ENCODE assay signal across 11 cellular contexts in the genomic region with DNA sequence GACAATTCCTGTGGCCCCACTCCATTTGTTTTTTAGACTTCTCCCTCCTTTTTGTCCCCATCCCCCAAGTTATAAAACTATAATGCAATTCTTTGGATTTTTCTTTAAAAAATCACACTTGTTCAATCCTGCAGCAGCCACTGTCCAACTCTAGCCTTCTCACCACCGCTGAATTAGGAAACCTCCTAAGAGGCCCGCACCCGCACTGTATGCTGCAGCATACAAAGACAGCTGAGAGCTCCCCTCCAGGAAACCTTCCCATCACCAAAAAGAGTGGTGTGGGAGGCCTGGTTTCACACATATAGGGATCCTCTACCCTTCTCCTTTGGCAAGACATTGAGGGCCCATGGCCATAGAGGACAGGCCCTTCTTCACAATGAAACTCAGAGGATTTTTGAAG. TPM values are rescaled to one million over a fixed set of nuclear protein-coding genes. Genes with fewer than 3 reads are reported as not detected.
DNase-seq lines count a peak whose midpoint lies in the region; ATAC-seq and TF ChIP-seq lines count a peak whose summit lies in the region.
"Had no signal": no experiment of that assay in that cellular context is flagged by ENCODE, and none has a peak within 500 bp of the region (broad histone marks: within the 10 kb centered on the region; RNA-seq: fewer than 3 reads in every experiment).

No MANE protein-coding gene starts in this region.

- H3K27ac Mint-ChIP-seq in CD8-positive, alpha-beta memory T cell, result peak overlapping the region in 1 of 8 donors; percentile 54
- H3K27ac Mint-ChIP-seq in endothelial cell (ENCODE audit: unreplicated experiment), result no peak overlapping the region
- no peak overlapping the region for H3K27ac Mint-ChIP-seq in nephron progenitor cell

- H3K4me1 ChIP-seq in CD8-positive, alpha-beta memory T cell (ENCODE audit: insufficient read depth, low read length), result peaks cover 38% of the 10 kb centered on the region
- H3K4me1 ChIP-seq in Panc1 (ENCODE audit: control insufficient read depth, insufficient read depth, low read length), result peaks cover 51% of the 10 kb centered on the region

- CTCF ChIA-PET in CD8-positive, alpha-beta memory T cell (lab: Charles Lee), result interaction anchor here (1.8 to 2.1 kb wide), 3 partner anchors 9 to 27 kb away, joined by 5 to 10 read pairs (median 6); a partner anchor contains a TSS
- CTCF ChIA-PET in Panc1 (lab: Charles Lee), result interaction anchor here (0.7 to 0.9 kb wide), 2 partner anchors 25 to 46 kb away, joined by 4 to 11 read pairs; a partner anchor contains a TSS

- H3K36me3 Mint-ChIP-seq in CD8-positive, alpha-beta memory T cell, result peaks cover 10 to 33% (median 24%) of the 10 kb centered on the region in 3 donors
- H3K36me3 Mint-ChIP-seq in endothelial cell (ENCODE audit: low read depth, unreplicated experiment) (peaks cover 13% of the 10 kb centered on the region), nephron progenitor cell (ENCODE audit: low read depth) (peaks cover 30% of the 10 kb centered on the region)

- peaks cover 9% of the 10 kb centered on the region for H3K36me3 ChIP-seq in CD8-positive, alpha-beta memory T cell (ENCODE audit: insufficient read depth, low read length)
- peaks cover 4% of the 10 kb centered on the region for H3K36me3 ChIP-seq in Panc1 (ENCODE audit: control insufficient read depth, insufficient read depth, low read length)

- DNase-seq in CD8-positive, alpha-beta memory T cell, result no peak
- DNase-seq in Panc1 (ENCODE audit: low read depth, low spot score) (no peak), endothelial cell (ENCODE audit: low spot score) (no peak), nephron progenitor cell (no peak), erythroblast (lab: John Stamatoyannopoulos, UW) (no peak), NCI-H2196 treated with DMSO at 0.1 percent for 48 hours (lab: John Stamatoyannopoulos, UW; ENCODE audit: unreplicated experiment) (no peak)
- DNase-seq: NCI-H1092, NCI-H226, thyroid gland had no signal

- BruUV-seq in Panc1 (replicated peaks; lab: Mats Ljungman, UMichigan), result TSS peak; percentile 81

- H3K27me3 ChIP-seq in CD8-positive, alpha-beta memory T cell (ENCODE audit: insufficient read depth, low read length, poor library complexity, severe bottlenecking), result peaks cover 10% of the 10 kb centered on the region
- no peaks in the 10 kb centered on the region for H3K27me3 ChIP-seq in Panc1 (ENCODE audit: control insufficient read depth, insufficient read depth, low read length)

- peaks cover 44 to 74% (median 64%) of the 10 kb centered on the region in 3 donors for H3K4me1 Mint-ChIP-seq in CD8-positive, alpha-beta memory T cell
- H3K4me1 Mint-ChIP-seq in endothelial cell (ENCODE audit: unreplicated experiment) (peaks cover 19% of the 10 kb centered on the region), nephron progenitor cell (peaks cover 83% of the 10 kb centered on the region)

- no peaks in the 10 kb centered on the region for H3K9me3 ChIP-seq in CD8-positive, alpha-beta memory T cell (ENCODE audit: low read length)
- no peaks in the 10 kb centered on the region for H3K9me3 ChIP-seq in Panc1 (ENCODE audit: control insufficient read depth, insufficient read depth, low read depth, low read length)
- H3K9me3 ChIP-seq: thyroid gland had no signal

- H3K27me3 Mint-ChIP-seq in CD8-positive, alpha-beta memory T cell, result peaks cover 34 to 65% of the 10 kb centered on the region in 2 donors
- peaks cover 41% of the 10 kb centered on the region for H3K27me3 Mint-ChIP-seq in endothelial cell (ENCODE audit: unreplicated experiment)
- H3K27me3 Mint-ChIP-seq in nephron progenitor cell (ENCODE audit: low read depth, poor library complexity), result peaks cover 100% of the 10 kb centered on the region

- POLR2A ChIA-PET in CD8-positive, alpha-beta memory T cell (lab: Charles Lee), result interaction anchor here (1.5 to 2.4 kb wide), 2 partner anchors 8 to 32 kb away, joined by 3 to 7 read pairs; a partner anchor contains a TSS
- POLR2A ChIA-PET in Panc1 (lab: Charles Lee), result interaction anchor here (1.0 kb wide), 1 partner anchor 46 kb away, joined by 3 read pairs; no protein-coding TSS in a partner anchor

- no peak for TF ChIP-seq POLR2A in erythroblast (IDR thresholded peaks at IDR 0.05; ENCODE audit: low read length)

- H3K9me3 Mint-ChIP-seq in CD8-positive, alpha-beta memory T cell, result peaks cover 0 to 4% (median 0%) of the 10 kb centered on the region in 5 donors
- H3K9me3 Mint-ChIP-seq in endothelial cell (ENCODE audit: unreplicated experiment) (no peaks in the 10 kb centered on the region), nephron progenitor cell (no peaks in the 10 kb centered on the region)

- intact Hi-C loops in Panc1 (cut with micrococcal nuclease; ENCODE audit: unreplicated experiment), result loop anchor here (10.0 kb wide), 1 partner anchor 80 kb away; no protein-coding TSS in a partner anchor

- H3K4me3 Mint-ChIP-seq in CD8-positive, alpha-beta memory T cell, result peak overlapping the region in 6 of 7 donors; percentile 21 to 73 (median 56)
- H3K4me3 Mint-ChIP-seq in endothelial cell (ENCODE audit: unreplicated experiment) (peak overlapping the region; percentile 29), nephron progenitor cell (peak overlapping the region; percentile 89)

- H3K4me3 ChIP-seq in CD8-positive, alpha-beta memory T cell (ENCODE audit: low read length), result no peak overlapping the region
- H3K4me3 ChIP-seq in Panc1 (ENCODE audit: low read depth in 2 of 2, low read length in 2 of 2), result peak overlapping the region; percentile 86 to 94

- in situ Hi-C loops in Panc1 (cut with HindIII; ENCODE audit: low pct_unique_long_range_greater_than_20kb, low sequenced_read_pairs), result no loop called here

- no peak for ATAC-seq in Panc1
- no peak for ATAC-seq in HG03025 (IDR thresholded peaks at IDR 0.05; ENCODE audit: low FRiP score, unreplicated experiment)
- ATAC-seq in HG02870 (IDR thresholded peaks at IDR 0.05; ENCODE audit: unreplicated experiment), result no peak

- TF ChIP-seq CTCF in Panc1 (IDR thresholded peaks at IDR 0.05) (no peak), endothelial cell (IDR thresholded peaks at IDR 0.05; ENCODE audit: unreplicated experiment) (no peak), nephron progenitor cell (IDR thresholded peaks at IDR 0.05) (no peak)

- H3K27ac ChIP-seq in CD8-positive, alpha-beta memory T cell (ENCODE audit: low read depth, low read length), result peak overlapping the region; percentile 16
- peak overlapping the region; percentile 98 for H3K27ac ChIP-seq in Panc1 (ENCODE audit: low read length)

RNA-seq across cellular contexts. Expression of a gene that starts 2.9 kb away (rescaled TPM):
- total RNA-seq in CD8-positive, alpha-beta memory T cell, result 10 to 100 TPM; 29.6 to 38.7 TPM
- 17.2 TPM for polyA plus RNA-seq in CD8-positive, alpha-beta memory T cell
- 36.8 TPM for total RNA-seq in Panc1 (2021; ENCODE audit: unreplicated experiment)
- 27.7 TPM for polyA plus RNA-seq in Panc1 (2012; ENCODE audit: insufficient read length)
- 13.5 TPM for total RNA-seq in endothelial cell (ENCODE audit: unreplicated experiment)

RNA-seq across cellular contexts. Expression of a gene that starts 5.2 kb away (rescaled TPM):
- total RNA-seq in CD8-positive, alpha-beta memory T cell, result under 1 TPM; 0.38 to 0.94 TPM
- not detected for polyA plus RNA-seq in CD8-positive, alpha-beta memory T cell
- 9.6 TPM for total RNA-seq in Panc1 (2021; ENCODE audit: unreplicated experiment)
- 13.6 TPM for polyA plus RNA-seq in Panc1 (2012; ENCODE audit: insufficient read length)
- total RNA-seq in endothelial cell (ENCODE audit: unreplicated experiment), result not detected

RNA-seq across cellular contexts. Expression of a gene that starts 9.7 kb away (rescaled TPM):
- under 1 TPM; 0.37 to 0.60 TPM for total RNA-seq in CD8-positive, alpha-beta memory T cell
- polyA plus RNA-seq in CD8-positive, alpha-beta memory T cell, result not detected
- total RNA-seq in Panc1 (2021; ENCODE audit: unreplicated experiment), result not detected
- polyA plus RNA-seq in Panc1 (2012; ENCODE audit: insufficient read length), result 0.17 TPM
- not detected for total RNA-seq in endothelial cell (ENCODE audit: unreplicated experiment)
- total RNA-seq: thyroid gland had no signal

RNA-seq across cellular contexts. Expression of a gene that starts 21.4 kb away (rescaled TPM):
- total RNA-seq in CD8-positive, alpha-beta memory T cell, result under 1 TPM; 0.51 to 0.83 TPM
- not detected for polyA plus RNA-seq in CD8-positive, alpha-beta memory T cell
- total RNA-seq in Panc1 (2021; ENCODE audit: unreplicated experiment), result 0.41 TPM
- 0.19 TPM for polyA plus RNA-seq in Panc1 (2012; ENCODE audit: insufficient read length)
- total RNA-seq in endothelial cell (ENCODE audit: unreplicated experiment), result 3.5 TPM
- total RNA-seq: thyroid gland had no signal

RNA-seq across cellular contexts. Expression of a gene that starts 21.7 kb away (rescaled TPM):
- 10 to 100 TPM; 26.4 to 28.0 TPM for total RNA-seq in CD8-positive, alpha-beta memory T cell
- 20.5 TPM for polyA plus RNA-seq in CD8-positive, alpha-beta memory T cell
- 38.7 TPM for total RNA-seq in Panc1 (2021; ENCODE audit: unreplicated experiment)
- polyA plus RNA-seq in Panc1 (2012; ENCODE audit: insufficient read length), result 36.1 TPM
- total RNA-seq in endothelial cell (ENCODE audit: unreplicated experiment), result 16.8 TPM

Comparison
In these comparisons a context has a peak if more than half of its experiments do, and no peak if none do; other contexts are left out.
1. H3K4me3 Mint-ChIP-seq: peak in every context shown above with its lines; median percentile 89 in nephron progenitor cell; 56 in CD8-positive, alpha-beta memory T cell; 29 in endothelial cell.